Comparison of ENCODE assay signal across 9 cellular contexts in the genomic region with DNA sequence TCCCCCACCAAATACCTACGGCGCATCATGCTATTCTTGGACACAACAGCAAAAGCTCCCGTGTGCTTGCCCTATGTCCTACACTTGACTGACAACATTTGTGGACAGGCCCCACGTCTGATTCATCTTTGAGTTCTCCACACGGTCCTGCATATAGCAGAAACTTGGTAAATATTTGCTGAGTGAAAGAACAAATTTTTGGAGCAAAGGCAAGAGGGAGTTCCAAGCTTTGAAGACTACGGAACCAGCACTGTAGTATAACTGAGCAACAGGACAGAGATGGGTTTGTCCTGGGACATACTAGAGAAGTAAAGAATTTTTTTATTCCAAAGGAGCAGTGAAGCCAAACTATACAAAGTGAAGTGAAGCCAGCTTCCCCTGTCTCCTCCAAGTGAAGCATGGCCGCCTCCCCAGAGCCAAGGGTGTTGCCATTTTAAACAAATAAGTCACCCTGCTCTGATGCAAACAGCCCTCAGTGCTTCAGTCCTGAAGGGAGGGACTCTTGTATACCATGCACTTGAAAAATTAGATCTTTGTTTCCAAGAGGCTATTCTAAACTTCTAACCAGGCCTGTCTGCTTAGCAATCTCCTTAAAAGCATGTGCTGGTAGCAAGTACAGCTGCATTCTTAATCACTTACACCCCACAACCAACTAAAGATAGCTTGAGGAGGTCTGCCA. TPM values are rescaled to one million over a fixed set of nuclear protein-coding genes. Genes with fewer than 3 reads are reported as not detected.
DNase-seq lines count a peak whose midpoint lies in the region; ATAC-seq and TF ChIP-seq lines count a peak whose summit lies in the region.
"Had no signal": no experiment of that assay in that cellular context is flagged by ENCODE, and none has a peak within 500 bp of the region (broad histone marks: within the 10 kb centered on the region; RNA-seq: fewer than 3 reads in every experiment).

No MANE protein-coding gene starts in this region.

- H4K20me1 ChIP-seq in IMR-90 (ENCODE audit: insufficient read depth, low read length): peaks cover 64% of the 10 kb centered on the region

- H3K9me3 ChIP-seq in IMR-90 (ENCODE audit: control insufficient read depth, insufficient read depth, low read length): no peaks in the 10 kb centered on the region
- H3K9me3 ChIP-seq in lung (ENCODE audit: control insufficient read depth in 2 of 2, insufficient read depth in 1 of 2, low read length in 1 of 2): no peaks in the 10 kb centered on the region

- dilution Hi-C loops in IMR-90 (cut with HindIII; ENCODE audit: low sequenced_read_pairs, unreplicated experiment): no loop called here

- H2BK5ac ChIP-seq in IMR-90 (ENCODE audit: low read depth, low read length, poor library complexity, severe bottlenecking): no peak overlapping the region

- CTCF ChIA-PET in IMR-90 (lab: Yijun Ruan, JAX): interaction anchor here (0.5 kb wide), 1 partner anchor 1963 kb away, joined by 3 read pairs; no protein-coding TSS in a partner anchor

- H4K91ac ChIP-seq in IMR-90 (ENCODE audit: insufficient read depth, low read depth, low read length): peak overlapping the region; percentile 20; the same call in 1 of the 2 replicates

- peaks cover 34 to 79% of the 10 kb centered on the region in 2 experiments for H3K79me1 ChIP-seq in IMR-90 (ENCODE audit: low read depth in 1 of 2, low read length in 2 of 2)

- H4K5ac ChIP-seq in IMR-90 (ENCODE audit: low read depth, low read length): no peak overlapping the region

- H3K4me1 ChIP-seq in IMR-90 (ENCODE audit: control insufficient read depth, insufficient read depth, low read length) (peaks cover 11% of the 10 kb centered on the region), lung (ENCODE audit: control insufficient read depth in 2 of 2, insufficient read depth in 2 of 2, low read length in 2 of 2) (peaks cover 9 to 11% of the 10 kb centered on the region in 2 donors)

- no peak overlapping the region for H2BK120ac ChIP-seq in IMR-90 (ENCODE audit: low read depth, low read length)

- POLR2A ChIA-PET in IMR-90 (lab: Charles Lee; ENCODE audit: unreplicated experiment): no interaction called here

- no peak overlapping the region for H2BK15ac ChIP-seq in IMR-90 (ENCODE audit: low read depth, low read length)

- H4K8ac ChIP-seq in IMR-90 (ENCODE audit: low read depth in 2 of 2, low read length in 2 of 2): no peak overlapping the region

- DNase-seq in IMR-90: peak; percentile 57
- DNase-seq in cardiac fibroblast (ENCODE audit: low read depth in 2 of 2): peak; percentile 53 to 70
- DNase-seq in lung (ENCODE audit: low spot score): peak; percentile 57
- no peak for DNase-seq in DMS 273 (lab: John Stamatoyannopoulos, UW; ENCODE audit: unreplicated experiment)
- DNase-seq in H7: no peak
- no peak for DNase-seq in glomerular visceral epithelial cell (ENCODE audit: extremely low spot score)
- DNase-seq: GOT3 had no signal

- intact Hi-C loops in IMR-90 (cut with micrococcal nuclease): loop anchor here (1.0 kb wide), 1 partner anchor 29 kb away; no protein-coding TSS in a partner anchor

- no peak for TF ChIP-seq RAD21 in IMR-90 (IDR thresholded peaks at IDR 0.05; ENCODE audit: low read length)

- no peak overlapping the region; the same call in 1 of the 2 replicates for H3K18ac ChIP-seq in IMR-90 (ENCODE audit: low read depth, low read length)

- no peak overlapping the region for H2BK20ac ChIP-seq in IMR-90 (ENCODE audit: low read depth, low read length)

- BruUV-seq in IMR-90 (replicated peaks; lab: Mats Ljungman, UMichigan): no TSS peak

- H3K14ac ChIP-seq in IMR-90 (replicated peaks; ENCODE audit: low read depth, low read length): no peak overlapping the region

- H3K9me1 ChIP-seq in IMR-90 (ENCODE audit: insufficient read depth, low read length): peaks cover 23% of the 10 kb centered on the region; the same call in 1 of the 2 replicates

- H3K9ac ChIP-seq in IMR-90 (ENCODE audit: low read depth, low read length): no peak overlapping the region

- no peak overlapping the region for H2AK9ac ChIP-seq in IMR-90 (replicated peaks; ENCODE audit: low read depth, low read length, poor library complexity)

- no peak overlapping the region for H3K56ac ChIP-seq in IMR-90 (ENCODE audit: extremely low read depth, insufficient read depth, low read length)

- no peak overlapping the region for H3K23ac ChIP-seq in IMR-90 (ENCODE audit: low read depth, low read length)

- ATAC-seq in IMR-90 (ENCODE audit: low read depth) (peak; percentile 91), lung (ENCODE audit: insufficient read depth, low FRiP score) (peak; percentile 87), HG03175 (IDR thresholded peaks at IDR 0.05; ENCODE audit: unreplicated experiment) (no peak)

- no peak for TF ChIP-seq POLR2A in IMR-90 (IDR thresholded peaks at IDR 0.05; ENCODE audit: low read depth, low read length)

- no CpG with 5 or more reads among the region's 7 CpGs for WGBS in IMR-90 (ENCODE audit: extremely low coverage in 2 of 2, insufficient read length in 1 of 2), 2 experiments
- WGBS in lung, 2 donors: 59 to 79% methylated on average over 7 of the region's 7 CpGs

- H3K27ac ChIP-seq in 22Rv1 (peak overlapping the region; percentile 75), IMR-90 (ENCODE audit: insufficient read depth, low read length) (no peak overlapping the region), lung (ENCODE audit: low read depth in 1 of 2, low read length in 1 of 2) (peak overlapping the region; percentile 9 to 33)

- TF ChIP-seq CTCF in 22Rv1 (IDR thresholded peaks at IDR 0.05): no peak
- TF ChIP-seq CTCF in IMR-90 (conservative IDR thresholded peaks at IDR 0.05; ENCODE audit: low read depth, low read length): no peak
- TF ChIP-seq CTCF in cardiac fibroblast (IDR thresholded peaks at IDR 0.05; ENCODE audit: low read depth, low read length): no peak
- TF ChIP-seq CTCF in lung (IDR thresholded peaks at IDR 0.05; ENCODE audit: control extremely low read depth, extremely low read depth): no peak

- no peak overlapping the region for H2AFZ ChIP-seq in IMR-90 (replicated peaks; ENCODE audit: low read length, poor library complexity)

- H3K36me3 ChIP-seq in IMR-90 (ENCODE audit: control insufficient read depth, insufficient read depth, low read length): no peaks in the 10 kb centered on the region
- no peaks in the 10 kb centered on the region for H3K36me3 ChIP-seq in lung (ENCODE audit: control insufficient read depth in 2 of 2, insufficient read depth in 2 of 2, low read length in 2 of 2)
- H3K36me3 ChIP-seq in H7 (replicated peaks; ENCODE audit: control insufficient read depth, insufficient read depth, low read length): no peaks in the 10 kb centered on the region

- no peak overlapping the region for H3K4ac ChIP-seq in IMR-90 (ENCODE audit: low read depth, low read length)

- H3K4me2 ChIP-seq in IMR-90 (ENCODE audit: low read depth, low read length): peak overlapping the region; percentile 14; the same call in 1 of the 2 replicates

- in situ Hi-C loops in IMR-90 (cut with MboI; ENCODE audit: low sequenced_read_pairs): no loop called here

- H3K27me3 ChIP-seq in IMR-90 (ENCODE audit: control insufficient read depth, insufficient read depth, low read length) (no peaks in the 10 kb centered on the region), lung (ENCODE audit: control insufficient read depth, insufficient read depth) (no peaks in the 10 kb centered on the region), H7 (ENCODE audit: control insufficient read depth, insufficient read depth, low read length) (no peaks in the 10 kb centered on the region)

- peak overlapping the region; percentile 3; the same call in 1 of the 2 replicates for H2AK5ac ChIP-seq in IMR-90 (ENCODE audit: low read depth, low read length)

- H3K4me3 ChIP-seq in IMR-90 (ENCODE audit: insufficient read depth, low read depth, low read length) (no peak overlapping the region), cardiac fibroblast (replicated peaks in 1 of 2; ENCODE audit: low read depth in 2 of 2, low read length in 2 of 2) (no peak overlapping the region), lung (no peak overlapping the region), H7 (ENCODE audit: insufficient read depth, low read depth, low read length) (no peak overlapping the region)

TF ChIP-seq in IMR-90, 13 proteins besides CTCF, POLR2A, EP300 and RAD21:
- TF ChIP-seq RCOR1 (IDR thresholded peaks at IDR 0.05; ENCODE audit: insufficient replicate concordance, low read length) (no peak), CEBPB (IDR thresholded peaks at IDR 0.05; ENCODE audit: low read depth, low read length) (peak; percentile 41; the same call in 1 of the 2 replicates)

RNA-seq across cellular contexts. Expression of a gene that starts 35.9 kb away (rescaled TPM):
- total RNA-seq in IMR-90 (2012; rRNA removed) (4.7 and 4.8 TPM in 2 replicates), lung (10 to 100 TPM; 18.7 to 36.4 TPM)
- polyA plus RNA-seq in IMR-90 (2012; rRNA removed) (18.7 and 19.1 TPM in 2 replicates), lung (10 to 100 TPM; 11.7 to 20.4 TPM)
- polyA plus RNA-seq in IMR-90 (2012; cell fraction: cytosol; rRNA removed): 12.6 and 28.8 TPM in 2 replicates
- 23.1 and 31.2 TPM in 2 replicates for polyA plus RNA-seq in IMR-90 (2012; cell fraction: nucleus; rRNA removed; ENCODE audit: low replicate concordance)
- total RNA-seq in H7 (2014; rRNA removed; shearing (Covaris generic)): 15.1 and 16.1 TPM in 2 replicates

Comparison
In these comparisons a context has a peak if more than half of its experiments do, and no peak if none do; other contexts are left out.
1. DNase-seq: peak in IMR-90 (single experiment), cardiac fibroblast (2 of 2) and lung (single experiment); none in DMS 273 (single experiment), H7 (single experiment) and glomerular visceral epithelial cell (single experiment).